Comparison of ENCODE assay signal across 10 cellular contexts in the genomic region with DNA sequence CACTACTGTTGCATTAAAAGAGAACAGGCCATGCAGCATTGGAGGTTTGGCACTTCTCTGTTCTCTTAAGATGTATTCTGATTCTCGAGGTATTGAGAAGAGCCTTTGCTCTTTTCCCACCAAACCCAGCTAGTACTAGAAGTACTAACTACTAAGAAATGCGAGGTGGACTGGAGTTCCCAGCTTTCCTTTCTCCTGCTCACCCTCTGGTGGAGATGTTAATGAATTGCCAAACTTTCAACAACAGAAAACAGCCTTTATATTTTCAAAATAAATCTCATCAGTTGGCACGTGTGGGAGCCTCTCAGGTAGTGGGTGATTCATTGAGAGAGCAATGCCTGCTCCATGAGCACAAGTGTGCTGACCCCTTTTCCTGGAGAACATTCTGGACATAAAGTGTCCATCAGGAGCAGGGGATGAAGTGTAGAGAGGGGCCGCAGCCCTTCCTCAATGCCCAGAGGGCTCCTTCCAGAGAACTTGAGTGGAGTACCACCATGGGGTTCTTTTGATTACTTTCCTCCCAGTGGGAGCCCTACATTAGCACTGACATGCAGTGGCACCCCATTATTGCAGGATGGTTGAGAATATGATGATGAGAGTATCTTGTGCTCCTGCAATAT. TPM values are rescaled to one million over a fixed set of nuclear protein-coding genes. Genes with fewer than 3 reads are reported as not detected.
DNase-seq lines count a peak whose midpoint lies in the region; ATAC-seq and TF ChIP-seq lines count a peak whose summit lies in the region.
"Had no signal": no experiment of that assay in that cellular context is flagged by ENCODE, and none has a peak within 500 bp of the region (broad histone marks: within the 10 kb centered on the region; RNA-seq: fewer than 3 reads in every experiment).

No MANE protein-coding gene starts in this region.

- peaks cover 6% of the 10 kb centered on the region; the same call in 1 of the 2 replicates for H3K27me3 ChIP-seq in IMR-90 (ENCODE audit: control insufficient read depth, insufficient read depth, low read length)

- no peak overlapping the region for H4K5ac ChIP-seq in IMR-90 (ENCODE audit: low read depth, low read length)

- H4K8ac ChIP-seq in IMR-90 (ENCODE audit: low read depth in 2 of 2, low read length in 2 of 2): no peak overlapping the region

- H3K9me3 ChIP-seq in IMR-90 (ENCODE audit: control insufficient read depth, insufficient read depth, low read length): no peaks in the 10 kb centered on the region
- H3K9me3 ChIP-seq: vagina had no signal

- H2AFZ ChIP-seq in IMR-90 (replicated peaks; ENCODE audit: low read length, poor library complexity): no peak overlapping the region

- ATAC-seq in IMR-90 (ENCODE audit: low read depth): 0 out of 2 replicates have a peak, but pooled peaks have one; percentile 25

- DNase-seq in Caki2 (ENCODE audit: low read depth) (peak; percentile 33), IMR-90 (peak; percentile 72), kidney tubule cell (ENCODE audit: low spot score) (peak; percentile 56), NCI-H187 (lab: John Stamatoyannopoulos, UW) (no peak), globus pallidus (ENCODE audit: low spot score) (no peak), CD1c-positive myeloid dendritic cell (ENCODE audit: extremely low spot score) (no peak)
- no peak for DNase-seq in central memory CD4-positive, alpha-beta T cell
- DNase-seq: activated T-cell treated with anti-CD3 and anti-CD28 coated beads, Interleukin-2, amount 50 U/mL, for 48 hours had no signal

- no peak overlapping the region for H2BK5ac ChIP-seq in IMR-90 (ENCODE audit: low read depth, low read length, poor library complexity, severe bottlenecking)

- H4K20me1 ChIP-seq in IMR-90 (ENCODE audit: insufficient read depth, low read length): no peaks in the 10 kb centered on the region

- no peaks in the 10 kb centered on the region for H3K79me1 ChIP-seq in IMR-90 (ENCODE audit: low read depth in 1 of 2, low read length in 2 of 2)

- no peak overlapping the region for H2AK5ac ChIP-seq in IMR-90 (ENCODE audit: low read depth, low read length)

- in situ Hi-C loops in Caki2 (cut with HindIII; ENCODE audit: low pct_unique_long_range_greater_than_20kb, low sequenced_read_pairs): no loop called here
- in situ Hi-C loops in IMR-90 (cut with MboI; ENCODE audit: low sequenced_read_pairs): no loop called here

- no peaks in the 10 kb centered on the region for H3K9me1 ChIP-seq in IMR-90 (ENCODE audit: insufficient read depth, low read length)

- H3K4me2 ChIP-seq in IMR-90 (ENCODE audit: low read depth, low read length): no peak overlapping the region

- H2BK20ac ChIP-seq in IMR-90 (ENCODE audit: low read depth, low read length): no peak overlapping the region

- 0 out of 2 replicates have a peak, but pooled peaks cover 2% of the 10 kb centered on the region for H3K4me1 ChIP-seq in IMR-90 (ENCODE audit: control insufficient read depth, insufficient read depth, low read length)

- H2AK9ac ChIP-seq in IMR-90 (replicated peaks; ENCODE audit: low read depth, low read length, poor library complexity): no peak overlapping the region

- no peak for TF ChIP-seq POLR2A in IMR-90 (IDR thresholded peaks at IDR 0.05; ENCODE audit: low read depth, low read length)

- no peak overlapping the region for H3K4ac ChIP-seq in IMR-90 (ENCODE audit: low read depth, low read length)

- intact Hi-C loops in IMR-90 (cut with micrococcal nuclease): loop anchor here (1.0 to 5.0 kb wide), 5 partner anchors 79 to 319 kb away; no protein-coding TSS in a partner anchor

- BruUV-seq in IMR-90 (replicated peaks; lab: Mats Ljungman, UMichigan): no TSS peak

- no CpG with 5 or more reads among the region's 4 CpGs for WGBS in IMR-90 (ENCODE audit: extremely low coverage in 2 of 2, insufficient read length in 1 of 2), 2 experiments

- H3K4me3 ChIP-seq in IMR-90 (ENCODE audit: insufficient read depth, low read depth, low read length) (no peak overlapping the region), WI38 (ENCODE audit: low read depth, low read length) (no peak overlapping the region)
- H3K4me3 ChIP-seq: vagina had no signal

- no peak overlapping the region for H3K14ac ChIP-seq in IMR-90 (replicated peaks; ENCODE audit: low read depth, low read length)

- H4K91ac ChIP-seq in IMR-90 (ENCODE audit: insufficient read depth, low read depth, low read length): no peak overlapping the region

- no peak overlapping the region for H2BK15ac ChIP-seq in IMR-90 (ENCODE audit: low read depth, low read length)

- no peak overlapping the region for H3K18ac ChIP-seq in IMR-90 (ENCODE audit: low read depth, low read length)

- no peak overlapping the region for H3K56ac ChIP-seq in IMR-90 (ENCODE audit: extremely low read depth, insufficient read depth, low read length)

- dilution Hi-C loops in IMR-90 (cut with HindIII; ENCODE audit: low sequenced_read_pairs, unreplicated experiment): no loop called here

- no peak overlapping the region for H3K27ac ChIP-seq in IMR-90 (ENCODE audit: insufficient read depth, low read length)
- H3K27ac ChIP-seq: vagina had no signal

- TF ChIP-seq RAD21 in IMR-90 (IDR thresholded peaks at IDR 0.05; ENCODE audit: low read length): peak; percentile 64

- H3K23ac ChIP-seq in IMR-90 (ENCODE audit: low read depth, low read length): no peak overlapping the region

- H3K9ac ChIP-seq in IMR-90 (ENCODE audit: low read depth, low read length): no peak overlapping the region

- peak; percentile 64 for TF ChIP-seq CTCF in IMR-90 (conservative IDR thresholded peaks at IDR 0.05; ENCODE audit: low read depth, low read length)
- peak; percentile 38 for TF ChIP-seq CTCF in WI38 (IDR thresholded peaks at IDR 0.05; ENCODE audit: low read depth, low read length)

- POLR2A ChIA-PET in IMR-90 (lab: Charles Lee; ENCODE audit: unreplicated experiment): no interaction called here

- no peaks in the 10 kb centered on the region for H3K36me3 ChIP-seq in IMR-90 (ENCODE audit: control insufficient read depth, insufficient read depth, low read length)
- H3K36me3 ChIP-seq: vagina had no signal

- CTCF ChIA-PET in IMR-90 (lab: Yijun Ruan, JAX): interaction anchor here (0.7 to 1.7 kb wide), 9 partner anchors 14 to 233 kb away, joined by 3 to 4 read pairs (median 3); no protein-coding TSS in a partner anchor

- H2BK120ac ChIP-seq in IMR-90 (ENCODE audit: low read depth, low read length): no peak overlapping the region

TF ChIP-seq in IMR-90, 13 proteins besides CTCF, POLR2A, EP300 and RAD21:
- TF ChIP-seq, protein P1, sequence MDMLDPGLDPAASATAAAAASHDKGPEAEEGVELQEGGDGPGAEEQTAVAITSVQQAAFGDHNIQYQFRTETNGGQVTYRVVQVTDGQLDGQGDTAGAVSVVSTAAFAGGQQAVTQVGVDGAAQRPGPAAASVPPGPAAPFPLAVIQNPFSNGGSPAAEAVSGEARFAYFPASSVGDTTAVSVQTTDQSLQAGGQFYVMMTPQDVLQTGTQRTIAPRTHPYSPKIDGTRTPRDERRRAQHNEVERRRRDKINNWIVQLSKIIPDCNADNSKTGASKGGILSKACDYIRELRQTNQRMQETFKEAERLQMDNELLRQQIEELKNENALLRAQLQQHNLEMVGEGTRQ (IDR thresholded peaks at IDR 0.05; ENCODE audit: low read depth, low read length): no peak
- peak; percentile 74 for TF ChIP-seq SMC3 (IDR thresholded peaks at IDR 0.05; ENCODE audit: low read depth, low read length)
- TF ChIP-seq CEBPB (IDR thresholded peaks at IDR 0.05; ENCODE audit: low read depth, low read length): 0 out of 2 replicates have a peak, but pooled peaks have one; percentile 1
TF ChIP-seq in IMR-90: peak in this region for 2.

RNA-seq across cellular contexts. Expression of gene TMEM174, which starts 45.7 kb away (rescaled TPM):
- not detected in 2 replicates for total RNA-seq in Caki2 (2014; rRNA removed; shearing (Covaris generic); ENCODE audit: low replicate concordance)
- total RNA-seq in IMR-90 (2012; rRNA removed): not detected in 2 replicates
- polyA plus RNA-seq in IMR-90 (2012; rRNA removed): not detected in 2 replicates
- polyA plus RNA-seq in IMR-90 (2012; cell fraction: cytosol; rRNA removed): not detected in 2 replicates
- polyA plus RNA-seq in IMR-90 (2012; cell fraction: nucleus; rRNA removed; ENCODE audit: low replicate concordance): not detected in 2 replicates
- total RNA-seq: vagina had no signal

Comparison
In these comparisons a context has a peak if more than half of its experiments do, and no peak if none do; other contexts are left out.
1. DNase-seq: peak in Caki2 (single experiment), IMR-90 (single experiment) and kidney tubule cell (single experiment); none in NCI-H187 (0 of 2), globus pallidus (single experiment), CD1c-positive myeloid dendritic cell (single experiment) and central memory CD4-positive, alpha-beta T cell (single experiment).